19 cellular contexts compared by ENCODE assay signal in genomic region chr22:38249803-38250641, GRCh38. TPM values are rescaled to one million over a fixed set of nuclear protein-coding genes. Genes with fewer than 3 reads are reported as not detected.
DNase-seq lines count a peak whose midpoint lies in the region; ATAC-seq and TF ChIP-seq lines count a peak whose summit lies in the region.
"Had no signal": no experiment of that assay in that cellular context is flagged by ENCODE, and none has a peak within 500 bp of the region (broad histone marks: within the 10 kb centered on the region; RNA-seq: fewer than 3 reads in every experiment).

No MANE protein-coding gene starts in this region.

- H3K4me3 Mint-ChIP-seq in T-helper 17 cell = no peak overlapping the region
- H3K4me3 Mint-ChIP-seq in endothelial cell (ENCODE audit: unreplicated experiment) = peak overlapping the region; percentile 11
- no peak overlapping the region for H3K4me3 Mint-ChIP-seq in activated CD8-positive, alpha-beta T cell treated with anti-CD3 and anti-CD28 coated beads, Interleukin-2, amount 10 ng/mL, durations not matched to agents 7 days and 5 days
- H3K4me3 Mint-ChIP-seq: HFFc6 had no signal

- H3K36me3 ChIP-seq in cardiac muscle cell (peaks cover 2% of the 10 kb centered on the region), tibial artery (peaks cover 8 to 28% (median 12%) of the 10 kb centered on the region in 3 donors)

- H3K4me1 ChIP-seq in cardiac muscle cell (ENCODE audit: low read depth) (peaks cover 3% of the 10 kb centered on the region), tibial artery (peaks cover 6 to 84% (median 55%) of the 10 kb centered on the region in 4 donors)

- H3K27ac ChIP-seq in cardiac muscle cell (peak overlapping the region; percentile 43), tibial artery (peak overlapping the region; percentile 43 to 65)

- ATAC-seq in left cardiac atrium = no peak
- ATAC-seq in T-helper 17 cell = no peak
- ATAC-seq in HG02938 (IDR thresholded peaks at IDR 0.05; ENCODE audit: unreplicated experiment) = no peak
- no peak for ATAC-seq in activated CD8-positive, alpha-beta T cell treated with anti-CD3 and anti-CD28 coated beads, Interleukin-2, amount 10 ng/mL, durations not matched to agents 7 days and 5 days
- ATAC-seq: GM12878, HepG2, PC-3 had no signal

- H3K4me1 Mint-ChIP-seq in T-helper 17 cell = peaks cover 3% of the 10 kb centered on the region
- no peaks in the 10 kb centered on the region for H3K4me1 Mint-ChIP-seq in endothelial cell (ENCODE audit: unreplicated experiment)
- H3K4me1 Mint-ChIP-seq in activated CD8-positive, alpha-beta T cell treated with anti-CD3 and anti-CD28 coated beads, Interleukin-2, amount 10 ng/mL, durations not matched to agents 7 days and 5 days (ENCODE audit: low read depth) = no peaks in the 10 kb centered on the region

- H3K27me3 Mint-ChIP-seq in T-helper 17 cell (no peaks in the 10 kb centered on the region), endothelial cell (ENCODE audit: unreplicated experiment) (peaks cover 15% of the 10 kb centered on the region)
- H3K27me3 Mint-ChIP-seq in activated CD8-positive, alpha-beta T cell treated with anti-CD3 and anti-CD28 coated beads, Interleukin-2, amount 10 ng/mL, durations not matched to agents 7 days and 5 days (ENCODE audit: low read depth) = no peaks in the 10 kb centered on the region

- H3K9me3 ChIP-seq in cardiac muscle cell (ENCODE audit: low read depth) (no peaks in the 10 kb centered on the region), T-helper 17 cell (ENCODE audit: control insufficient read depth, low read length, poor library complexity, severe bottlenecking) (no peaks in the 10 kb centered on the region), tibial artery (no peaks in the 10 kb centered on the region)

- POLR2A ChIA-PET in activated CD8-positive, alpha-beta T cell treated with anti-CD3 and anti-CD28 coated beads, Interleukin-2, amount 10 ng/mL, durations not matched to agents 7 days and 5 days (lab: Charles Lee) = interaction anchor here (0.6 kb wide), 1 partner anchor 505 kb away, joined by 3 read pairs; no protein-coding TSS in a partner anchor

- H3K27ac Mint-ChIP-seq in T-helper 17 cell (peak overlapping the region; percentile 41), endothelial cell (ENCODE audit: unreplicated experiment) (no peak overlapping the region)
- no peak overlapping the region for H3K27ac Mint-ChIP-seq in activated CD8-positive, alpha-beta T cell treated with anti-CD3 and anti-CD28 coated beads, Interleukin-2, amount 10 ng/mL, durations not matched to agents 7 days and 5 days
- H3K27ac Mint-ChIP-seq: HFFc6 had no signal

- H3K4me3 ChIP-seq in cardiac muscle cell (no peak overlapping the region), tibial artery (peak overlapping the region; percentile 19 to 35)
- H3K4me3 ChIP-seq: GM12878 had no signal

- no peaks in the 10 kb centered on the region for H3K9me3 Mint-ChIP-seq in endothelial cell (ENCODE audit: unreplicated experiment)
- no peaks in the 10 kb centered on the region for H3K9me3 Mint-ChIP-seq in activated CD8-positive, alpha-beta T cell treated with anti-CD3 and anti-CD28 coated beads, Interleukin-2, amount 10 ng/mL, durations not matched to agents 7 days and 5 days (ENCODE audit: insufficient read depth)
- H3K9me3 Mint-ChIP-seq: HFFc6 had no signal

- intact Hi-C loops in left cardiac atrium (cut with DNase I) = no loop called here
- intact Hi-C loops in tibial artery (cut with DNase I; ENCODE audit: low total_unique reads) = loop anchor here (5.0 kb wide), 1 partner anchor 48 kb away; the partner anchor contains the start of gene MAFF

- H3K36me3 Mint-ChIP-seq in T-helper 17 cell (ENCODE audit: low read depth) (no peaks in the 10 kb centered on the region), endothelial cell (ENCODE audit: low read depth, unreplicated experiment) (peaks cover 24% of the 10 kb centered on the region)
- peaks cover 6% of the 10 kb centered on the region for H3K36me3 Mint-ChIP-seq in activated CD8-positive, alpha-beta T cell treated with anti-CD3 and anti-CD28 coated beads, Interleukin-2, amount 10 ng/mL, durations not matched to agents 7 days and 5 days (ENCODE audit: low read depth)

- TF ChIP-seq CTCF in cardiac muscle cell (IDR thresholded peaks at IDR 0.05; ENCODE audit: low read depth, low read length) (no peak), endothelial cell (IDR thresholded peaks at IDR 0.05; ENCODE audit: unreplicated experiment) (no peak), tibial artery (IDR thresholded peaks at IDR 0.05) (no peak)

- CTCF ChIA-PET in activated CD8-positive, alpha-beta T cell treated with anti-CD3 and anti-CD28 coated beads, Interleukin-2, amount 10 ng/mL, durations not matched to agents 7 days and 5 days (lab: Charles Lee) = interaction anchor here (0.7 kb wide), 1 partner anchor 12 kb away, joined by 3 read pairs; no protein-coding TSS in a partner anchor

- no peak for DNase-seq in cardiac muscle cell (ENCODE audit: low read depth in 1 of 2, low spot score in 1 of 2)
- DNase-seq in left cardiac atrium = no peak
- DNase-seq in T-helper 17 cell = no peak
- no peak for DNase-seq in endothelial cell (ENCODE audit: low spot score)
- peak in 1 of 2 donors; percentile 83 for DNase-seq in tibial artery
- DNase-seq in iPS-NIHi7 (ENCODE audit: extremely low spot score) = no peak
- no peak for DNase-seq in activated CD8-positive, alpha-beta T cell treated with anti-CD3 and anti-CD28 coated beads, Interleukin-2, amount 10 ng/mL, durations not matched to agents 7 days and 5 days
- DNase-seq: C1 segment of cervical spinal cord, DND-41, HFFc6, KG1, NCI-H1105, NCI-H187, NCI-H345, NCI-H526 treated with DMSO at 0.1 percent for 48 hours, PC-3 had no signal

- no peaks in the 10 kb centered on the region for H3K27me3 ChIP-seq in cardiac muscle cell
- H3K27me3 ChIP-seq in tibial artery = no peaks in the 10 kb centered on the region

RNA-seq across cellular contexts. Expression of gene TMEM184B, which starts 22.8 kb away (rescaled TPM):
- total RNA-seq in cardiac muscle cell (65.7 and 70.3 TPM in 2 replicates), left cardiac atrium (10 to 100 TPM; 47.2 to 60.3 TPM), T-helper 17 cell (10 to 100 TPM; 53.3 TPM), endothelial cell (ENCODE audit: unreplicated experiment) (59.8 TPM)
- polyA plus RNA-seq in cardiac muscle cell = 59.6 and 68.8 TPM in 2 replicates
- total RNA-seq in activated CD8-positive, alpha-beta T cell treated with anti-CD3 and anti-CD28 coated beads, Interleukin-2, amount 10 ng/mL, durations not matched to agents 7 days and 5 days = 10 to 100 TPM; 30.8 to 31.4 TPM

RNA-seq across cellular contexts. Expression of gene MAFF, which starts 48.2 kb away (rescaled TPM):
- total RNA-seq in cardiac muscle cell (3.6 and 4.1 TPM in 2 replicates), left cardiac atrium (10 to 100 TPM in 1 of 2 donors, 1 to 10 TPM in 1; 9.4 to 27.8 TPM), T-helper 17 cell (10 to 100 TPM; 44.4 to 80.2 TPM), endothelial cell (ENCODE audit: unreplicated experiment) (3.5 TPM)
- 2.9 and 4.3 TPM in 2 replicates for polyA plus RNA-seq in cardiac muscle cell
- total RNA-seq in activated CD8-positive, alpha-beta T cell treated with anti-CD3 and anti-CD28 coated beads, Interleukin-2, amount 10 ng/mL, durations not matched to agents 7 days and 5 days = 1 to 10 TPM; 6.8 to 9.1 TPM
